1 cellular context compared by ENCODE assay signal in the genomic region with DNA sequence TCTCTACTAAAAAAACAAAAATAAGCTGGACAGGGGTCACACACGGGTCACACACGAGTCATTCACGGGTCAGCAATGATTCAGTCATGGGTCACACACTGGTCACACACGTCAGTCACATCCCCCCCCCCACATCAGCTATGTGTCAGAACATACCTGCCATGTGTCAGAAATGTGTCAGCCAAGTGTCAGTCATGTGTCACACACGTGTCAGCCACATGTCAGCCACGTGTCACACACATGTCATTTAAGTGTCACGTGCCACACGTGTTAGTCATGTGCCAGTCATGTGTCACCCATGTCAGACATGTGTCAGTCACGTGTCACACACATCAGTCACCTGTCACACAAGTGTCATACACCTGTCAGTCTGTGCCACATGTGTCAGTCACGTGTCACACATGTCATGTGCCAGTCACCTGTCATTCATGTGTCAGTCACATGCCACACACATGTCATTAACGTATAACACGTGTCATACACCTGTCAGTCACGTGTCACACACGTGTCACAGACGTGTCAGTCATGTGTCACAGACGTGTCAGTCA.
TF ChIP-seq lines count a peak whose summit lies in the region.

No MANE protein-coding gene starts in this region.

TF ChIP-seq in K562, 482 proteins besides CTCF, POLR2A, EP300 and RAD21 (continued from another document and continues in another):
- TF ChIP-seq, protein P1, sequence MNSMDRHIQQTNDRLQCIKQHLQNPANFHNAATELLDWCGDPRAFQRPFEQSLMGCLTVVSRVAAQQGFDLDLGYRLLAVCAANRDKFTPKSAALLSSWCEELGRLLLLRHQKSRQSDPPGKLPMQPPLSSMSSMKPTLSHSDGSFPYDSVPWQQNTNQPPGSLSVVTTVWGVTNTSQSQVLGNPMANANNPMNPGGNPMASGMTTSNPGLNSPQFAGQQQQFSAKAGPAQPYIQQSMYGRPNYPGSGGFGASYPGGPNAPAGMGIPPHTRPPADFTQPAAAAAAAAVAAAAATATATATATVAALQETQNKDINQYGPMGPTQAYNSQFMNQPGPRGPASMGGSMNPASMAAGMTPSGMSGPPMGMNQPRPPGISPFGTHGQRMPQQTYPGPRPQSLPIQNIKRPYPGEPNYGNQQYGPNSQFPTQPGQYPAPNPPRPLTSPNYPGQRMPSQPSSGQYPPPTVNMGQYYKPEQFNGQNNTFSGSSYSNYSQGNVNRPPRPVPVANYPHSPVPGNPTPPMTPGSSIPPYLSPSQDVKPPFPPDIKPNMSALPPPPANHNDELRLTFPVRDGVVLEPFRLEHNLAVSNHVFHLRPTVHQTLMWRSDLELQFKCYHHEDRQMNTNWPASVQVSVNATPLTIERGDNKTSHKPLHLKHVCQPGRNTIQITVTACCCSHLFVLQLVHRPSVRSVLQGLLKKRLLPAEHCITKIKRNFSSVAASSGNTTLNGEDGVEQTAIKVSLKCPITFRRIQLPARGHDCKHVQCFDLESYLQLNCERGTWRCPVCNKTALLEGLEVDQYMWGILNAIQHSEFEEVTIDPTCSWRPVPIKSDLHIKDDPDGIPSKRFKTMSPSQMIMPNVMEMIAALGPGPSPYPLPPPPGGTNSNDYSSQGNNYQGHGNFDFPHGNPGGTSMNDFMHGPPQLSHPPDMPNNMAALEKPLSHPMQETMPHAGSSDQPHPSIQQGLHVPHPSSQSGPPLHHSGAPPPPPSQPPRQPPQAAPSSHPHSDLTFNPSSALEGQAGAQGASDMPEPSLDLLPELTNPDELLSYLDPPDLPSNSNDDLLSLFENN (IDR thresholded peaks at IDR 0.05; ENCODE audit: low read depth in 2 of 2, low read length in 2 of 2): no peak
- TF ChIP-seq, protein P2, sequence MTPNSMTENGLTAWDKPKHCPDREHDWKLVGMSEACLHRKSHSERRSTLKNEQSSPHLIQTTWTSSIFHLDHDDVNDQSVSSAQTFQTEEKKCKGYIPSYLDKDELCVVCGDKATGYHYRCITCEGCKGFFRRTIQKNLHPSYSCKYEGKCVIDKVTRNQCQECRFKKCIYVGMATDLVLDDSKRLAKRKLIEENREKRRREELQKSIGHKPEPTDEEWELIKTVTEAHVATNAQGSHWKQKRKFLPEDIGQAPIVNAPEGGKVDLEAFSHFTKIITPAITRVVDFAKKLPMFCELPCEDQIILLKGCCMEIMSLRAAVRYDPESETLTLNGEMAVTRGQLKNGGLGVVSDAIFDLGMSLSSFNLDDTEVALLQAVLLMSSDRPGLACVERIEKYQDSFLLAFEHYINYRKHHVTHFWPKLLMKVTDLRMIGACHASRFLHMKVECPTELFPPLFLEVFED (CRISPR knock-in tag; conservative IDR thresholded peaks at IDR 0.05): no peak
- TF ChIP-seq, protein P3, sequence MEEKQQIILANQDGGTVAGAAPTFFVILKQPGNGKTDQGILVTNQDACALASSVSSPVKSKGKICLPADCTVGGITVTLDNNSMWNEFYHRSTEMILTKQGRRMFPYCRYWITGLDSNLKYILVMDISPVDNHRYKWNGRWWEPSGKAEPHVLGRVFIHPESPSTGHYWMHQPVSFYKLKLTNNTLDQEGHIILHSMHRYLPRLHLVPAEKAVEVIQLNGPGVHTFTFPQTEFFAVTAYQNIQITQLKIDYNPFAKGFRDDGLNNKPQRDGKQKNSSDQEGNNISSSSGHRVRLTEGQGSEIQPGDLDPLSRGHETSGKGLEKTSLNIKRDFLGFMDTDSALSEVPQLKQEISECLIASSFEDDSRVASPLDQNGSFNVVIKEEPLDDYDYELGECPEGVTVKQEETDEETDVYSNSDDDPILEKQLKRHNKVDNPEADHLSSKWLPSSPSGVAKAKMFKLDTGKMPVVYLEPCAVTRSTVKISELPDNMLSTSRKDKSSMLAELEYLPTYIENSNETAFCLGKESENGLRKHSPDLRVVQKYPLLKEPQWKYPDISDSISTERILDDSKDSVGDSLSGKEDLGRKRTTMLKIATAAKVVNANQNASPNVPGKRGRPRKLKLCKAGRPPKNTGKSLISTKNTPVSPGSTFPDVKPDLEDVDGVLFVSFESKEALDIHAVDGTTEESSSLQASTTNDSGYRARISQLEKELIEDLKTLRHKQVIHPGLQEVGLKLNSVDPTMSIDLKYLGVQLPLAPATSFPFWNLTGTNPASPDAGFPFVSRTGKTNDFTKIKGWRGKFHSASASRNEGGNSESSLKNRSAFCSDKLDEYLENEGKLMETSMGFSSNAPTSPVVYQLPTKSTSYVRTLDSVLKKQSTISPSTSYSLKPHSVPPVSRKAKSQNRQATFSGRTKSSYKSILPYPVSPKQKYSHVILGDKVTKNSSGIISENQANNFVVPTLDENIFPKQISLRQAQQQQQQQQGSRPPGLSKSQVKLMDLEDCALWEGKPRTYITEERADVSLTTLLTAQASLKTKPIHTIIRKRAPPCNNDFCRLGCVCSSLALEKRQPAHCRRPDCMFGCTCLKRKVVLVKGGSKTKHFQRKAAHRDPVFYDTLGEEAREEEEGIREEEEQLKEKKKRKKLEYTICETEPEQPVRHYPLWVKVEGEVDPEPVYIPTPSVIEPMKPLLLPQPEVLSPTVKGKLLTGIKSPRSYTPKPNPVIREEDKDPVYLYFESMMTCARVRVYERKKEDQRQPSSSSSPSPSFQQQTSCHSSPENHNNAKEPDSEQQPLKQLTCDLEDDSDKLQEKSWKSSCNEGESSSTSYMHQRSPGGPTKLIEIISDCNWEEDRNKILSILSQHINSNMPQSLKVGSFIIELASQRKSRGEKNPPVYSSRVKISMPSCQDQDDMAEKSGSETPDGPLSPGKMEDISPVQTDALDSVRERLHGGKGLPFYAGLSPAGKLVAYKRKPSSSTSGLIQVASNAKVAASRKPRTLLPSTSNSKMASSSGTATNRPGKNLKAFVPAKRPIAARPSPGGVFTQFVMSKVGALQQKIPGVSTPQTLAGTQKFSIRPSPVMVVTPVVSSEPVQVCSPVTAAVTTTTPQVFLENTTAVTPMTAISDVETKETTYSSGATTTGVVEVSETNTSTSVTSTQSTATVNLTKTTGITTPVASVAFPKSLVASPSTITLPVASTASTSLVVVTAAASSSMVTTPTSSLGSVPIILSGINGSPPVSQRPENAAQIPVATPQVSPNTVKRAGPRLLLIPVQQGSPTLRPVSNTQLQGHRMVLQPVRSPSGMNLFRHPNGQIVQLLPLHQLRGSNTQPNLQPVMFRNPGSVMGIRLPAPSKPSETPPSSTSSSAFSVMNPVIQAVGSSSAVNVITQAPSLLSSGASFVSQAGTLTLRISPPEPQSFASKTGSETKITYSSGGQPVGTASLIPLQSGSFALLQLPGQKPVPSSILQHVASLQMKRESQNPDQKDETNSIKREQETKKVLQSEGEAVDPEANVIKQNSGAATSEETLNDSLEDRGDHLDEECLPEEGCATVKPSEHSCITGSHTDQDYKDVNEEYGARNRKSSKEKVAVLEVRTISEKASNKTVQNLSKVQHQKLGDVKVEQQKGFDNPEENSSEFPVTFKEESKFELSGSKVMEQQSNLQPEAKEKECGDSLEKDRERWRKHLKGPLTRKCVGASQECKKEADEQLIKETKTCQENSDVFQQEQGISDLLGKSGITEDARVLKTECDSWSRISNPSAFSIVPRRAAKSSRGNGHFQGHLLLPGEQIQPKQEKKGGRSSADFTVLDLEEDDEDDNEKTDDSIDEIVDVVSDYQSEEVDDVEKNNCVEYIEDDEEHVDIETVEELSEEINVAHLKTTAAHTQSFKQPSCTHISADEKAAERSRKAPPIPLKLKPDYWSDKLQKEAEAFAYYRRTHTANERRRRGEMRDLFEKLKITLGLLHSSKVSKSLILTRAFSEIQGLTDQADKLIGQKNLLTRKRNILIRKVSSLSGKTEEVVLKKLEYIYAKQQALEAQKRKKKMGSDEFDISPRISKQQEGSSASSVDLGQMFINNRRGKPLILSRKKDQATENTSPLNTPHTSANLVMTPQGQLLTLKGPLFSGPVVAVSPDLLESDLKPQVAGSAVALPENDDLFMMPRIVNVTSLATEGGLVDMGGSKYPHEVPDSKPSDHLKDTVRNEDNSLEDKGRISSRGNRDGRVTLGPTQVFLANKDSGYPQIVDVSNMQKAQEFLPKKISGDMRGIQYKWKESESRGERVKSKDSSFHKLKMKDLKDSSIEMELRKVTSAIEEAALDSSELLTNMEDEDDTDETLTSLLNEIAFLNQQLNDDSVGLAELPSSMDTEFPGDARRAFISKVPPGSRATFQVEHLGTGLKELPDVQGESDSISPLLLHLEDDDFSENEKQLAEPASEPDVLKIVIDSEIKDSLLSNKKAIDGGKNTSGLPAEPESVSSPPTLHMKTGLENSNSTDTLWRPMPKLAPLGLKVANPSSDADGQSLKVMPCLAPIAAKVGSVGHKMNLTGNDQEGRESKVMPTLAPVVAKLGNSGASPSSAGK (IDR thresholded peaks at IDR 0.05): peak; percentile 81
- TF ChIP-seq, protein P4, sequence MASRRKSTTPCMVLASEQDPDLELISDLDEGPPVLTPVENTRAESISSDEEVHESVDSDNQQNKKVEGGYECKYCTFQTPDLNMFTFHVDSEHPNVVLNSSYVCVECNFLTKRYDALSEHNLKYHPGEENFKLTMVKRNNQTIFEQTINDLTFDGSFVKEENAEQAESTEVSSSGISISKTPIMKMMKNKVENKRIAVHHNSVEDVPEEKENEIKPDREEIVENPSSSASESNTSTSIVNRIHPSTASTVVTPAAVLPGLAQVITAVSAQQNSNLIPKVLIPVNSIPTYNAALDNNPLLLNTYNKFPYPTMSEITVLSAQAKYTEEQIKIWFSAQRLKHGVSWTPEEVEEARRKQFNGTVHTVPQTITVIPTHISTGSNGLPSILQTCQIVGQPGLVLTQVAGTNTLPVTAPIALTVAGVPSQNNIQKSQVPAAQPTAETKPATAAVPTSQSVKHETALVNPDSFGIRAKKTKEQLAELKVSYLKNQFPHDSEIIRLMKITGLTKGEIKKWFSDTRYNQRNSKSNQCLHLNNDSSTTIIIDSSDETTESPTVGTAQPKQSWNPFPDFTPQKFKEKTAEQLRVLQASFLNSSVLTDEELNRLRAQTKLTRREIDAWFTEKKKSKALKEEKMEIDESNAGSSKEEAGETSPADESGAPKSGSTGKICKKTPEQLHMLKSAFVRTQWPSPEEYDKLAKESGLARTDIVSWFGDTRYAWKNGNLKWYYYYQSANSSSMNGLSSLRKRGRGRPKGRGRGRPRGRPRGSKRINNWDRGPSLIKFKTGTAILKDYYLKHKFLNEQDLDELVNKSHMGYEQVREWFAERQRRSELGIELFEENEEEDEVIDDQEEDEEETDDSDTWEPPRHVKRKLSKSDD (conservative IDR thresholded peaks at IDR 0.05; ENCODE audit: low read length): no peak
- TF ChIP-seq ATF1 (CRISPR knock-in tag; IDR thresholded peaks at IDR 0.05) (no peak), ATF1 (tag; IDR thresholded peaks at IDR 0.05) (peak; percentile 59), ZNF133 (CRISPR knock-in tag; IDR thresholded peaks at IDR 0.05) (no peak), FOSL1 (tag; conservative IDR thresholded peaks at IDR 0.05) (peak; percentile 50; the same call in 1 of the 2 replicates), SIX5 (IDR thresholded peaks at IDR 0.05; ENCODE audit: borderline replicate concordance in 1 of 2, insufficient read depth in 1 of 2, low read depth in 1 of 2, low read length in 2 of 2) (no peak)
- TF ChIP-seq, protein P5, sequence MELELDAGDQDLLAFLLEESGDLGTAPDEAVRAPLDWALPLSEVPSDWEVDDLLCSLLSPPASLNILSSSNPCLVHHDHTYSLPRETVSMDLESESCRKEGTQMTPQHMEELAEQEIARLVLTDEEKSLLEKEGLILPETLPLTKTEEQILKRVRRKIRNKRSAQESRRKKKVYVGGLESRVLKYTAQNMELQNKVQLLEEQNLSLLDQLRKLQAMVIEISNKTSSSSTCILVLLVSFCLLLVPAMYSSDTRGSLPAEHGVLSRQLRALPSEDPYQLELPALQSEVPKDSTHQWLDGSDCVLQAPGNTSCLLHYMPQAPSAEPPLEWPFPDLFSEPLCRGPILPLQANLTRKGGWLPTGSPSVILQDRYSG (tag; conservative IDR thresholded peaks at IDR 0.05; ENCODE audit: low read depth): no peak
- TF ChIP-seq, protein P6, sequence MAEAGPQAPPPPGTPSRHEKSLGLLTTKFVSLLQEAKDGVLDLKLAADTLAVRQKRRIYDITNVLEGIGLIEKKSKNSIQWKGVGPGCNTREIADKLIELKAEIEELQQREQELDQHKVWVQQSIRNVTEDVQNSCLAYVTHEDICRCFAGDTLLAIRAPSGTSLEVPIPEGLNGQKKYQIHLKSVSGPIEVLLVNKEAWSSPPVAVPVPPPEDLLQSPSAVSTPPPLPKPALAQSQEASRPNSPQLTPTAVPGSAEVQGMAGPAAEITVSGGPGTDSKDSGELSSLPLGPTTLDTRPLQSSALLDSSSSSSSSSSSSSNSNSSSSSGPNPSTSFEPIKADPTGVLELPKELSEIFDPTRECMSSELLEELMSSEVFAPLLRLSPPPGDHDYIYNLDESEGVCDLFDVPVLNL (CRISPR knock-in tag; IDR thresholded peaks at IDR 0.05; ENCODE audit: low read depth): peak; percentile 82; the same call in 1 of the 2 replicates
- TF ChIP-seq, protein P7, sequence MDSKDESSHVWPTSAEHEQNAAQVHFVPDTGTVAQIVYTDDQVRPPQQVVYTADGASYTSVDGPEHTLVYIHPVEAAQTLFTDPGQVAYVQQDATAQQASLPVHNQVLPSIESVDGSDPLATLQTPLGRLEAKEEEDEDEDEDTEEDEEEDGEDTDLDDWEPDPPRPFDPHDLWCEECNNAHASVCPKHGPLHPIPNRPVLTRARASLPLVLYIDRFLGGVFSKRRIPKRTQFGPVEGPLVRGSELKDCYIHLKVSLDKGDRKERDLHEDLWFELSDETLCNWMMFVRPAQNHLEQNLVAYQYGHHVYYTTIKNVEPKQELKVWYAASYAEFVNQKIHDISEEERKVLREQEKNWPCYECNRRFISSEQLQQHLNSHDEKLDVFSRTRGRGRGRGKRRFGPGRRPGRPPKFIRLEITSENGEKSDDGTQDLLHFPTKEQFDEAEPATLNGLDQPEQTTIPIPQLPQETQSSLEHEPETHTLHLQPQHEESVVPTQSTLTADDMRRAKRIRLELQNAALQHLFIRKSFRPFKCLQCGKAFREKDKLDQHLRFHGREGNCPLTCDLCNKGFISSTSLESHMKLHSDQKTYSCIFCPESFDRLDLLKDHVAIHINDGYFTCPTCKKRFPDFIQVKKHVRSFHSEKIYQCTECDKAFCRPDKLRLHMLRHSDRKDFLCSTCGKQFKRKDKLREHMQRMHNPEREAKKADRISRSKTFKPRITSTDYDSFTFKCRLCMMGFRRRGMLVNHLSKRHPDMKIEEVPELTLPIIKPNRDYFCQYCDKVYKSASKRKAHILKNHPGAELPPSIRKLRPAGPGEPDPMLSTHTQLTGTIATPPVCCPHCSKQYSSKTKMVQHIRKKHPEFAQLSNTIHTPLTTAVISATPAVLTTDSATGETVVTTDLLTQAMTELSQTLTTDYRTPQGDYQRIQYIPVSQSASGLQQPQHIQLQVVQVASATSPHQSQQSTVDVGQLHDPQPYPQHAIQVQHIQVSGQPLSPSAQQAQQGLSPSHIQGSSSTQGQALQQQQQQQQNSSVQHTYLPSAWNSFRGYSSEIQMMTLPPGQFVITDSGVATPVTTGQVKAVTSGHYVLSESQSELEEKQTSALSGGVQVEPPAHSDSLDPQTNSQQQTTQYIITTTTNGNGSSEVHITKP (IDR thresholded peaks at IDR 0.05; ENCODE audit: partially characterized antibody): no peak
- TF ChIP-seq, protein P8, sequence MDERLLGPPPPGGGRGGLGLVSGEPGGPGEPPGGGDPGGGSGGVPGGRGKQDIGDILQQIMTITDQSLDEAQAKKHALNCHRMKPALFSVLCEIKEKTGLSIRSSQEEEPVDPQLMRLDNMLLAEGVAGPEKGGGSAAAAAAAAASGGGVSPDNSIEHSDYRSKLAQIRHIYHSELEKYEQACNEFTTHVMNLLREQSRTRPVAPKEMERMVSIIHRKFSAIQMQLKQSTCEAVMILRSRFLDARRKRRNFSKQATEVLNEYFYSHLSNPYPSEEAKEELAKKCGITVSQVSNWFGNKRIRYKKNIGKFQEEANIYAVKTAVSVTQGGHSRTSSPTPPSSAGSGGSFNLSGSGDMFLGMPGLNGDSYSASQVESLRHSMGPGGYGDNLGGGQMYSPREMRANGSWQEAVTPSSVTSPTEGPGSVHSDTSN (CRISPR knock-in tag; IDR thresholded peaks at IDR 0.05; ENCODE audit: low read depth): no peak
- TF ChIP-seq, protein P8 (tag; conservative IDR thresholded peaks at IDR 0.05; ENCODE audit: low read depth): peak; percentile 87
